In the genomic region with DNA sequence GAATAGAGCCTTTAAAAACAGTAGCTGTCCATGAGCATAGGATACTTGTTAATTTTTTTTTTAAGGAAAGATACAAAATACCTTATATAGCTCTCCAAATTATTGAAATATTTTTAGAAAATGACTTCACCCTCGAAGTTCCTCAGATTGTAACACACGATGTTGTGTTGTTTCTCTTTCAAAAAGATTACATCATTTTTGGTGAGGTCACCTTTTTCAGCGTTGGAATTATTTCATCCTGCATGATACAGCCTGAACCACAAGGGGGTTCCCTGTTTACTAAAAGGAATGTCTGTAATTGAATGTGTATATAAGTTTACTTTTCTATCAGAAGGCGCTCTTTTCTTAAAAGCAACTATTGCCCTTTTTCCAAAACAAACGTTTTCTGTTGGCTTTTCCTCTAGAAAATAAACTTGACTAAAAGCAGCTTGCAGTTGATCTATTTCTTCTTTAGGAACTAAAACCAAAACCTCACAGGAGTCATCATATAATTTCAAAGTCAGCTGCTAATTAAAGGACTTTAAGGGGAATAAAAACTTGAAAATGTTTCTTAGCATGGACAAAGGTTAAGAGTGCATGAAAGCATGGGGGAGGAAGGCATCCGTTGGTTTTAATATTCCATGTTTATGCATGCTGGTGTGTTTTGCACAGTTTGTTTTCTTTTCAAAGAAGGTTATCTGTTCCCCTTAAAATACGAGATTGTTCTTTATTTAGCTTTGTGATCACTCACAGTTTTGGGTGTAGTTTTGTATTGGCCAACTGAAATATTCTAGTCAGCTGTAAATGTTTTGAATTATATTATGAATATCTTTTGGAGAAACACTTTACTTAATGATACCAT, we compare ENCODE assay signal across 8 cellular contexts. TPM values are rescaled to one million over a fixed set of nuclear protein-coding genes. Genes with fewer than 3 reads are reported as not detected.
DNase-seq lines count a peak whose midpoint lies in the region; ATAC-seq and TF ChIP-seq lines count a peak whose summit lies in the region.

No MANE protein-coding gene starts in this region.

- H2AFZ ChIP-seq in hepatocyte (peak overlapping the region; percentile 6), smooth muscle cell (ENCODE audit: low read depth) (peak overlapping the region; percentile 50)

- H3K27ac ChIP-seq in A673 (ENCODE audit: low read depth, low read length, poor library complexity, severe bottlenecking) (peak overlapping the region; percentile 65), hepatocyte (peak overlapping the region; percentile 77), smooth muscle cell (ENCODE audit: low read depth) (peak overlapping the region; percentile 97)

- CTCF ChIA-PET in A673 (lab: Charles Lee), result interaction anchor here (0.6 to 1.9 kb wide), 21 partner anchors 13 to 1876 kb away, joined by 3 to 36 read pairs (median 4); a partner anchor contains a TSS

- H3K4me2 ChIP-seq in hepatocyte (peak overlapping the region; percentile 60), smooth muscle cell (peak overlapping the region; percentile 79)

- intact Hi-C loops in A673 (cut with micrococcal nuclease; ENCODE audit: unreplicated experiment), result loop anchor here (1.0 to 5.0 kb wide), 4 partner anchors 137 to 1262 kb away; a partner anchor contains a TSS

- H3K79me2 ChIP-seq in hepatocyte, result no peaks in the 10 kb centered on the region
- H3K79me2 ChIP-seq in smooth muscle cell (ENCODE audit: low read depth), result no peaks in the 10 kb centered on the region

- H3K36me3 ChIP-seq in A673 (ENCODE audit: insufficient read depth, low read length, poor library complexity, severe bottlenecking), result no peaks in the 10 kb centered on the region
- H3K36me3 ChIP-seq in GM06990 (ENCODE audit: control insufficient read depth, insufficient read depth, low read length), result peaks cover 3% of the 10 kb centered on the region; the same call in 1 of the 2 replicates
- H3K36me3 ChIP-seq in hepatocyte (replicated peaks; ENCODE audit: insufficient read depth, low read depth), result no peaks in the 10 kb centered on the region
- H3K36me3 ChIP-seq in smooth muscle cell (ENCODE audit: low read depth), result no peaks in the 10 kb centered on the region

- H3K9me2 ChIP-seq in hepatocyte (replicated peaks; ENCODE audit: insufficient read depth), result no peaks in the 10 kb centered on the region

- BruUV-seq in A673 (replicated peaks; lab: Mats Ljungman, UMichigan), result no TSS peak

- in situ Hi-C loops in astrocyte of the cerebellum (cut with HindIII; ENCODE audit: low sequenced_read_pairs), result loop anchor here (25.0 kb wide), 1 partner anchor 417 kb away; no protein-coding TSS in a partner anchor

- H3K4me3 ChIP-seq in A673 (ENCODE audit: low read depth, low read length, poor library complexity, severe bottlenecking), result no peak overlapping the region
- no peak overlapping the region; the same call in 1 of the 2 replicates for H3K4me3 ChIP-seq in GM06990 (replicated peaks; ENCODE audit: low read depth, low read length)
- H3K4me3 ChIP-seq in astrocyte of the cerebellum (ENCODE audit: low read depth, low read length), result no peak overlapping the region
- no peak overlapping the region for H3K4me3 ChIP-seq in hepatocyte
- peak overlapping the region; percentile 34 for H3K4me3 ChIP-seq in smooth muscle cell

- ATAC-seq in HG02642 (IDR thresholded peaks at IDR 0.05; ENCODE audit: poor library complexity, unreplicated experiment), result peak; percentile 69

- H4K20me1 ChIP-seq in hepatocyte (ENCODE audit: insufficient read depth, poor library complexity, severe bottlenecking) (no peaks in the 10 kb centered on the region), smooth muscle cell (ENCODE audit: low read depth) (peaks cover 9% of the 10 kb centered on the region)

- H3K9me3 ChIP-seq in A673 (ENCODE audit: low read depth, low read length, poor library complexity, severe bottlenecking), result no peaks in the 10 kb centered on the region
- no peaks in the 10 kb centered on the region for H3K9me3 ChIP-seq in hepatocyte (ENCODE audit: low read depth)
- H3K9me3 ChIP-seq in smooth muscle cell (replicated peaks; ENCODE audit: low read depth), result no peaks in the 10 kb centered on the region

- TF ChIP-seq CTCF in A673 (conservative IDR thresholded peaks at IDR 0.05; ENCODE audit: low read depth, low read length) (peak; percentile 65), GM06990 (IDR thresholded peaks at IDR 0.05; ENCODE audit: insufficient read depth, low read length, poor library complexity, severe bottlenecking) (peak; percentile 30), astrocyte of the cerebellum (IDR thresholded peaks at IDR 0.05; ENCODE audit: low read depth, low read length, missing control alignments) (peak; percentile 59), hepatocyte (IDR thresholded peaks at IDR 0.05; ENCODE audit: poor library complexity) (peak; percentile 61), smooth muscle cell (IDR thresholded peaks at IDR 0.05; ENCODE audit: borderline replicate concordance, insufficient read depth, poor library complexity, severe bottlenecking) (peak; percentile 56)

- peak overlapping the region; percentile 91 for H3K9ac ChIP-seq in smooth muscle cell (ENCODE audit: low read depth)

- H3K27me3 ChIP-seq in A673 (replicated peaks; ENCODE audit: insufficient read depth, low read depth, low read length, poor library complexity) (no peaks in the 10 kb centered on the region), GM06990 (replicated peaks; ENCODE audit: control insufficient read depth, insufficient read depth, low read length) (no peaks in the 10 kb centered on the region), hepatocyte (no peaks in the 10 kb centered on the region), smooth muscle cell (ENCODE audit: low read depth) (no peaks in the 10 kb centered on the region)

- DNase-seq in A673 (ENCODE audit: low spot score) (peak; percentile 86), GM06990 (ENCODE audit: extremely low read depth, insufficient read length) (peak; percentile 56), NCI-H1694 treated with DMSO at 0.1 percent for 48 hours (lab: John Stamatoyannopoulos, UW) (peak; percentile 24), astrocyte of the cerebellum (ENCODE audit: low read depth) (peak; percentile 86), hepatocyte (ENCODE audit: low spot score) (peak; percentile 83), smooth muscle cell (lab: John Stamatoyannopoulos, UW; ENCODE audit: unreplicated experiment) (no peak), T1000 (lab: John Stamatoyannopoulos, UW) (no peak)

- peaks cover 23% of the 10 kb centered on the region for H3K4me1 ChIP-seq in A673 (ENCODE audit: insufficient read depth, low read length, poor library complexity, severe bottlenecking)
- H3K4me1 ChIP-seq in hepatocyte (ENCODE audit: insufficient read depth), result peaks cover 17% of the 10 kb centered on the region
- H3K4me1 ChIP-seq in smooth muscle cell (ENCODE audit: low read depth), result peaks cover 5% of the 10 kb centered on the region

- WGBS in hepatocyte (ENCODE audit: low lambda C conversion rate, missing lambda C conversion rate), result 27% methylated on average over 7 of the region's 7 CpGs
- 31% methylated on average over 7 of the region's 7 CpGs for WGBS in smooth muscle cell (ENCODE audit: low lambda C conversion rate)

- POLR2A ChIA-PET in A673 (lab: Charles Lee; ENCODE audit: low non-redundant PET), result interaction anchor here (0.6 kb wide), 1 partner anchor 423 kb away, joined by 3 read pairs; no protein-coding TSS in a partner anchor

- H3F3A ChIP-seq in smooth muscle cell (ENCODE audit: low read depth), result peaks cover 16% of the 10 kb centered on the region

RNA-seq across cellular contexts. Expression of a gene that starts 29.4 kb away (rescaled TPM):
- total RNA-seq in A673 (2021), result 5.3 and 5.8 TPM in 2 replicates
- total RNA-seq in hepatocyte, result 7.7 and 12.8 TPM in 2 replicates
- polyA plus RNA-seq in hepatocyte, result 9.0 and 15.4 TPM in 2 replicates
- 4.4 and 6.1 TPM in 2 replicates for total RNA-seq in smooth muscle cell
- polyA plus RNA-seq in smooth muscle cell, result 6.0 and 12.4 TPM in 2 replicates

Comparison
In these comparisons a context has a peak if more than half of its experiments do, and no peak if none do; other contexts are left out.
1. DNase-seq: peak in A673 (single experiment), GM06990 (single experiment), NCI-H1694 treated with DMSO at 0.1 percent for 48 hours (single experiment), astrocyte of the cerebellum (single experiment) and hepatocyte (single experiment); none in smooth muscle cell (single experiment) and T1000 (single experiment).
2. Peak in every context shown above with its lines, with median percentiles within 50 percentile points of each other: H3K27ac ChIP-seq and CTCF ChIP-seq.